Comparison of ENCODE assay signal across 1 cellular context in the genomic region with DNA sequence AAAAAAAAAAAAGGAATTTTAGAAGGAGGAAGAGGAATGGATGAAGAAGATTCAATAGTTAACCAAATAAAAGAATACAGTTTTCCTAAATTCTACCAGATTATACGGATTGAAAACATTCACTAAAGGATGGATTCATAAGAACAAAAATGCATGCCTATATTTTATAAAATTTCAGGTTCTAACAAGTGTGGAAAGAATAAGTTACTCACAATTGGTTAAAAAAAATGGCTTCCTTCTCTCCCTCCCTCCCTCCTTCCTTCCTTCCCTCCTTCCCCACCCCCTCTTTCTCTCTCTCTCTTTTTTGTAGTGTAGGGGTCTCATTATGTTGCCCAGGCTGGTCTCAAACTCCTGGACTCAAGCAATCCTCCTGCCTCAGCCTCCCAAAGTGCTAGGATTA.
TF ChIP-seq lines count a peak whose summit lies in the region.

No MANE protein-coding gene starts in this region.

TF ChIP-seq in GM23338, 12 proteins besides CTCF, POLR2A, EP300 and RAD21 (continued from another document):
- no peak for TF ChIP-seq EZH2 (IDR thresholded peaks at IDR 0.05; ENCODE audit: low read depth, unreplicated experiment)
- no peak for TF ChIP-seq ETS1 (IDR thresholded peaks at IDR 0.05)
- no peak for TF ChIP-seq POLR2AphosphoS5 (IDR thresholded peaks at IDR 0.05; ENCODE audit: low read depth)
- TF ChIP-seq, protein P1, sequence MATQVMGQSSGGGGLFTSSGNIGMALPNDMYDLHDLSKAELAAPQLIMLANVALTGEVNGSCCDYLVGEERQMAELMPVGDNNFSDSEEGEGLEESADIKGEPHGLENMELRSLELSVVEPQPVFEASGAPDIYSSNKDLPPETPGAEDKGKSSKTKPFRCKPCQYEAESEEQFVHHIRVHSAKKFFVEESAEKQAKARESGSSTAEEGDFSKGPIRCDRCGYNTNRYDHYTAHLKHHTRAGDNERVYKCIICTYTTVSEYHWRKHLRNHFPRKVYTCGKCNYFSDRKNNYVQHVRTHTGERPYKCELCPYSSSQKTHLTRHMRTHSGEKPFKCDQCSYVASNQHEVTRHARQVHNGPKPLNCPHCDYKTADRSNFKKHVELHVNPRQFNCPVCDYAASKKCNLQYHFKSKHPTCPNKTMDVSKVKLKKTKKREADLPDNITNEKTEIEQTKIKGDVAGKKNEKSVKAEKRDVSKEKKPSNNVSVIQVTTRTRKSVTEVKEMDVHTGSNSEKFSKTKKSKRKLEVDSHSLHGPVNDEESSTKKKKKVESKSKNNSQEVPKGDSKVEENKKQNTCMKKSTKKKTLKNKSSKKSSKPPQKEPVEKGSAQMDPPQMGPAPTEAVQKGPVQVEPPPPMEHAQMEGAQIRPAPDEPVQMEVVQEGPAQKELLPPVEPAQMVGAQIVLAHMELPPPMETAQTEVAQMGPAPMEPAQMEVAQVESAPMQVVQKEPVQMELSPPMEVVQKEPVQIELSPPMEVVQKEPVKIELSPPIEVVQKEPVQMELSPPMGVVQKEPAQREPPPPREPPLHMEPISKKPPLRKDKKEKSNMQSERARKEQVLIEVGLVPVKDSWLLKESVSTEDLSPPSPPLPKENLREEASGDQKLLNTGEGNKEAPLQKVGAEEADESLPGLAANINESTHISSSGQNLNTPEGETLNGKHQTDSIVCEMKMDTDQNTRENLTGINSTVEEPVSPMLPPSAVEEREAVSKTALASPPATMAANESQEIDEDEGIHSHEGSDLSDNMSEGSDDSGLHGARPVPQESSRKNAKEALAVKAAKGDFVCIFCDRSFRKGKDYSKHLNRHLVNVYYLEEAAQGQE (IDR thresholded peaks at IDR 0.05; ENCODE audit: unreplicated experiment) = no peak
- TF ChIP-seq ZNF114 (CRISPR knock-in tag; IDR thresholded peaks at IDR 0.05) = no peak
- TF ChIP-seq, protein P2, sequence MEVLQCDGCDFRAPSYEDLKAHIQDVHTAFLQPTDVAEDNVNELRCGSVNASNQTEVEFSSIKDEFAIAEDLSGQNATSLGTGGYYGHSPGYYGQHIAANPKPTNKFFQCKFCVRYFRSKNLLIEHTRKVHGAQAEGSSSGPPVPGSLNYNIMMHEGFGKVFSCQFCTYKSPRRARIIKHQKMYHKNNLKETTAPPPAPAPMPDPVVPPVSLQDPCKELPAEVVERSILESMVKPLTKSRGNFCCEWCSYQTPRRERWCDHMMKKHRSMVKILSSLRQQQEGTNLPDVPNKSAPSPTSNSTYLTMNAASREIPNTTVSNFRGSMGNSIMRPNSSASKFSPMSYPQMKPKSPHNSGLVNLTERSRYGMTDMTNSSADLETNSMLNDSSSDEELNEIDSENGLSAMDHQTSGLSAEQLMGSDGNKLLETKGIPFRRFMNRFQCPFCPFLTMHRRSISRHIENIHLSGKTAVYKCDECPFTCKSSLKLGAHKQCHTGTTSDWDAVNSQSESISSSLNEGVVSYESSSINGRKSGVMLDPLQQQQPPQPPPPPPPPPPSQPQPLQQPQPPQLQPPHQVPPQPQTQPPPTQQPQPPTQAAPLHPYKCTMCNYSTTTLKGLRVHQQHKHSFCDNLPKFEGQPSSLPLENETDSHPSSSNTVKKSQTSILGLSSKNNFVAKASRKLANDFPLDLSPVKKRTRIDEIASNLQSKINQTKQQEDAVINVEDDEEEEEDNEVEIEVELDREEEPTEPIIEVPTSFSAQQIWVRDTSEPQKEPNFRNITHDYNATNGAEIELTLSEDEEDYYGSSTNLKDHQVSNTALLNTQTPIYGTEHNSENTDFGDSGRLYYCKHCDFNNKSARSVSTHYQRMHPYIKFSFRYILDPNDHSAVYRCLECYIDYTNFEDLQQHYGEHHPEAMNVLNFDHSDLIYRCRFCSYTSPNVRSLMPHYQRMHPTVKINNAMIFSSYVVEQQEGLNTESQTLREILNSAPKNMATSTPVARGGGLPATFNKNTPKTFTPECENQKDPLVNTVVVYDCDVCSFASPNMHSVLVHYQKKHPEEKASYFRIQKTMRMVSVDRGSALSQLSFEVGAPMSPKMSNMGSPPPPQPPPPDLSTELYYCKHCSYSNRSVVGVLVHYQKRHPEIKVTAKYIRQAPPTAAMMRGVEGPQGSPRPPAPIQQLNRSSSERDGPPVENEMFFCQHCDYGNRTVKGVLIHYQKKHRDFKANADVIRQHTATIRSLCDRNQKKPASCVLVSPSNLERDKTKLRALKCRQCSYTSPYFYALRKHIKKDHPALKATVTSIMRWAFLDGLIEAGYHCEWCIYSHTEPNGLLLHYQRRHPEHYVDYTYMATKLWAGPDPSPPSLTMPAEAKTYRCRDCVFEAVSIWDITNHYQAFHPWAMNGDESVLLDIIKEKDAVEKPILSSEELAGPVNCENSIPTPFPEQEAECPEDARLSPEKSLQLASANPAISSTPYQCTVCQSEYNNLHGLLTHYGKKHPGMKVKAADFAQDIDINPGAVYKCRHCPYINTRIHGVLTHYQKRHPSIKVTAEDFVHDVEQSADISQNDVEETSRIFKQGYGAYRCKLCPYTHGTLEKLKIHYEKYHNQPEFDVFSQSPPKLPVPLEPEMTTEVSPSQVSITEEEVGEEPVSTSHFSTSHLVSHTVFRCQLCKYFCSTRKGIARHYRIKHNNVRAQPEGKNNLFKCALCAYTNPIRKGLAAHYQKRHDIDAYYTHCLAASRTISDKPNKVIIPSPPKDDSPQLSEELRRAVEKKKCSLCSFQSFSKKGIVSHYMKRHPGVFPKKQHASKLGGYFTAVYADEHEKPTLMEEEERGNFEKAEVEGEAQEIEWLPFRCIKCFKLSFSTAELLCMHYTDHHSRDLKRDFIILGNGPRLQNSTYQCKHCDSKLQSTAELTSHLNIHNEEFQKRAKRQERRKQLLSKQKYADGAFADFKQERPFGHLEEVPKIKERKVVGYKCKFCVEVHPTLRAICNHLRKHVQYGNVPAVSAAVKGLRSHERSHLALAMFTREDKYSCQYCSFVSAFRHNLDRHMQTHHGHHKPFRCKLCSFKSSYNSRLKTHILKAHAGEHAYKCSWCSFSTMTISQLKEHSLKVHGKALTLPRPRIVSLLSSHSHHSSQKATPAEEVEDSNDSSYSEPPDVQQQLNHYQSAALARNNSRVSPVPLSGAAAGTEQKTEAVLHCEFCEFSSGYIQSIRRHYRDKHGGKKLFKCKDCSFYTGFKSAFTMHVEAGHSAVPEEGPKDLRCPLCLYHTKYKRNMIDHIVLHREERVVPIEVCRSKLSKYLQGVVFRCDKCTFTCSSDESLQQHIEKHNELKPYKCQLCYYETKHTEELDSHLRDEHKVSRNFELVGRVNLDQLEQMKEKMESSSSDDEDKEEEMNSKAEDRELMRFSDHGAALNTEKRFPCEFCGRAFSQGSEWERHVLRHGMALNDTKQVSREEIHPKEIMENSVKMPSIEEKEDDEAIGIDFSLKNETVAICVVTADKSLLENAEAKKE (CRISPR knock-in tag; IDR thresholded peaks at IDR 0.05) = no peak
- TF ChIP-seq CREB1 (CRISPR knock-in tag; IDR thresholded peaks at IDR 0.05; ENCODE audit: low read depth) = no peak
